1 cellular context compared by ENCODE assay signal in the genomic region with DNA sequence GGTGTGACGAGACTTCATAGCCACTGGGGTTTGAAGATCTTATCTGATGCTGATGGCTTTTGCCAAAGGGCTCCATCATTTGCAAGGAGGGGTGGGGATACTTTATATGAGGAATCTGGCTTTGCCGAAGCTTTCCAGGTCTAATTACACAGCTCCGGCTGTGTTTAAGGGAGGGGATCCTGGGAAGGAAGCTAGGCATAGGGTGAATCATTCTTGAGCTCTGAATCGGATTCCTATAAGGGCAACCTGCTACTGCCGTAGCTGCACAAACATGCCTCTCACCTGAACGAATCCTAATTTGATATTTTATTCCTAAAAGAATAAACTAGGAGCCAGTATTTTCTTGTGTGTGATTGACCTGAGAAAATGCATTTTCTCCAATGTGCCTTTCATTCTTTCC.
TF ChIP-seq lines count a peak whose summit lies in the region.

No MANE protein-coding gene starts in this region.

TF ChIP-seq in GM23338, 12 proteins besides CTCF, POLR2A, EP300 and RAD21 (continued from another document):
- TF ChIP-seq ZNF462 (CRISPR knock-in tag; IDR thresholded peaks at IDR 0.05) = no peak
- TF ChIP-seq CREB1 (CRISPR knock-in tag; IDR thresholded peaks at IDR 0.05; ENCODE audit: low read depth) = no peak
- TF ChIP-seq NANOG (IDR thresholded peaks at IDR 0.05; ENCODE audit: borderline replicate concordance) = no peak
- no peak for TF ChIP-seq EZH2 (IDR thresholded peaks at IDR 0.05; ENCODE audit: low read depth, unreplicated experiment)
